8 cellular contexts compared by ENCODE assay signal in genomic region chr14:77094672-77095284, GRCh38. TPM values are rescaled to one million over a fixed set of nuclear protein-coding genes. Genes with fewer than 3 reads are reported as not detected.
DNase-seq lines count a peak whose midpoint lies in the region; ATAC-seq lines count a peak whose summit lies in the region.

No MANE protein-coding gene starts in this region.

- no peaks in the 10 kb centered on the region for H3K36me3 ChIP-seq in adipocyte (ENCODE audit: control insufficient read depth, insufficient read depth, low read length, severe bottlenecking)

- no peaks in the 10 kb centered on the region for H3K27me3 ChIP-seq in adipocyte (replicated peaks; ENCODE audit: control insufficient read depth, insufficient read depth, low read length)

- peaks cover 11% of the 10 kb centered on the region for H3K9me3 ChIP-seq in adipocyte (ENCODE audit: control insufficient read depth, low read length)

- peak; percentile 22 for DNase-seq in GF-D8 (lab: John Stamatoyannopoulos, UW)
- peak; percentile 91 for DNase-seq in NCI-H1105 (lab: John Stamatoyannopoulos, UW)
- DNase-seq in SW 1271 (lab: John Stamatoyannopoulos, UW): peak; percentile 58 to 72
- DNase-seq in adipocyte (ENCODE audit: low read depth): peak; percentile 92
- peak; percentile 86 for DNase-seq in left cardiac atrium
- peak; percentile 90 for DNase-seq in sciatic nerve (ENCODE audit: low spot score)

- H3K4me3 ChIP-seq in adipocyte (ENCODE audit: low read length): no peak overlapping the region

- no peak for ATAC-seq in left cardiac atrium
- no peak for ATAC-seq in sciatic nerve
- ATAC-seq in HG03095 (IDR thresholded peaks at IDR 0.05; ENCODE audit: unreplicated experiment): no peak
- ATAC-seq in HG02588 (IDR thresholded peaks at IDR 0.05; ENCODE audit: unreplicated experiment): no peak

- H3K4me1 ChIP-seq in adipocyte (ENCODE audit: control insufficient read depth, insufficient read depth, low read length): peaks cover 22% of the 10 kb centered on the region

- no peak overlapping the region for H3K9ac ChIP-seq in adipocyte (ENCODE audit: low read length)

- intact Hi-C loops in left cardiac atrium (cut with DNase I) (no loop called here), sciatic nerve (cut with DNase I) (no loop called here)

RNA-seq across cellular contexts. Expression of gene CIPC, which starts 3.3 kb away (rescaled TPM):
- total RNA-seq in left cardiac atrium: 10 to 100 TPM; 56.2 to 57.6 TPM
- 39.5 TPM for total RNA-seq in sciatic nerve

RNA-seq across cellular contexts. Expression of gene ZDHHC22, which starts 46.8 kb away (rescaled TPM):
- total RNA-seq in left cardiac atrium (not detected), sciatic nerve (not detected)

Comparison
In these comparisons a context has a peak if more than half of its experiments do, and no peak if none do; other contexts are left out.
1. DNase-seq: peak in every context shown above with its lines; median percentile 92 in adipocyte; 91 in NCI-H1105; 90 in sciatic nerve; 86 in left cardiac atrium; 65 in SW 1271; 22 in GF-D8.